ENCODE assay signal across 28 cellular contexts in the genomic region with DNA sequence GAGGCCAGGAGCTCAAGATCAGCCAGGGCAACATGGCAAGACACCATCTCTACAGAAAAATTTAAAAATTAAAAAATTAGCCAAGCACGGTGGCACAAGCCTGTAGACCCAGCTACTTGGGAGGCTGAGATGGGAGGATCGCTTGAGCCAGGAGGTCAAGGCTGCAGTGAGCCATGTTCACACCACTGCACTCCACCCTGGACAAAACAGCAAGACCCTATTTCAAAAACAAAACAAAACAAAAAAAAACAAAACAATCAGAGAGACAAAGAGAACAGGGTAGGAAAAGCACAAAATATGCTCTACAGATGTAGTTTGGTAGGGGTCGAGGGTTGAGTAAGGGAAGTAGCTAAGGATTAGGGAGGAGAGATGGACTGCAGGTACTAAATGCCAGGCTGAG. TPM values are rescaled to one million over a fixed set of nuclear protein-coding genes. Genes with fewer than 3 reads are reported as not detected.
DNase-seq lines count a peak whose midpoint lies in the region; ATAC-seq and TF ChIP-seq lines count a peak whose summit lies in the region.
"Had no signal": no experiment of that assay in that cellular context is flagged by ENCODE, and none has a peak within 500 bp of the region (broad histone marks: within the 10 kb centered on the region; RNA-seq: fewer than 3 reads in every experiment).

No MANE protein-coding gene starts in this region.

- no peaks in the 10 kb centered on the region for H3K9me3 Mint-ChIP-seq in activated naive CD4-positive, alpha-beta T cell treated with anti-CD3 and anti-CD28 coated beads, Interleukin-2, amount 50 U/mL, for 24 hours
- no peaks in the 10 kb centered on the region for H3K9me3 Mint-ChIP-seq in stimulated activated memory B cell treated with anti-CD40 and anti-IgM and Interleukin-4, amounts not matched to agents 10 μg/mL and 1 μg/mL and 100 μg/mL, for 72 hours
- H3K9me3 Mint-ChIP-seq: activated naive CD4-positive, alpha-beta T cell treated with anti-CD3 and anti-CD28 coated beads for 36 hours had no signal

- peak overlapping the region; percentile 76 for H3K27ac Mint-ChIP-seq in activated naive CD4-positive, alpha-beta T cell treated with anti-CD3 and anti-CD28 coated beads, Interleukin-2, amount 50 U/mL, for 24 hours
- peak overlapping the region; percentile 24 for H3K27ac Mint-ChIP-seq in stimulated activated memory B cell treated with anti-CD40 and anti-IgM and Interleukin-4, amounts not matched to agents 10 μg/mL and 1 μg/mL and 100 μg/mL, for 72 hours
- H3K27ac Mint-ChIP-seq: activated naive CD4-positive, alpha-beta T cell treated with anti-CD3 and anti-CD28 coated beads for 36 hours had no signal

- DNase-seq in activated naive CD4-positive, alpha-beta T cell treated with Interleukin-2 at 50 U/mL for 16 hours: no peak
- DNase-seq in SK-N-MC (ENCODE audit: low read depth, low spot score) (no peak), lower lobe of right lung (peak; percentile 0), NCI-H146 (lab: John Stamatoyannopoulos, UW) (no peak)
- DNase-seq in stimulated activated naive CD4-positive, alpha-beta T cell treated with Interleukin-2 at 50 U/mL for 16 hours (lab: John Stamatoyannopoulos, UW): no peak
- DNase-seq: ACHN; activated CD4-positive, CD25-positive, alpha-beta regulatory T cell; activated naive CD4-positive, alpha-beta T cell treated with anti-CD3 and anti-CD28 coated beads for 36 hours; activated T-cell treated with anti-CD3 and anti-CD28 coated beads, Interleukin-2, amount 50 U/mL, for 48 hours; Calu3; DND-41; effector CD4-positive, alpha-beta T cell; islet precursor cell; NCI-H1092 treated with DMSO at 0.1 percent for 48 hours; NCI-H1930; NCI-H526 had no signal

- H3K9ac ChIP-seq in SK-N-MC (ENCODE audit: insufficient read length): no peak overlapping the region
- H3K9ac ChIP-seq: BLaER1 had no signal

- peaks cover 12% of the 10 kb centered on the region for H3K4me1 Mint-ChIP-seq in activated naive CD4-positive, alpha-beta T cell treated with anti-CD3 and anti-CD28 coated beads, Interleukin-2, amount 50 U/mL, for 24 hours
- H3K4me1 Mint-ChIP-seq in stimulated activated memory B cell treated with anti-CD40 and anti-IgM and Interleukin-4, amounts not matched to agents 10 μg/mL and 1 μg/mL and 100 μg/mL, for 72 hours: peaks cover 15% of the 10 kb centered on the region

- H3K27me3 ChIP-seq in lower lobe of right lung (ENCODE audit: low read depth): no peaks in the 10 kb centered on the region
- H3K27me3 ChIP-seq: BLaER1, tibial nerve had no signal

- no peaks in the 10 kb centered on the region for H3K9me3 ChIP-seq in SK-N-MC (ENCODE audit: low read depth, low read length)
- H3K9me3 ChIP-seq in lower lobe of right lung: no peaks in the 10 kb centered on the region
- H3K9me3 ChIP-seq: BLaER1, HAP-1, tibial nerve had no signal

- H3K27me3 Mint-ChIP-seq in activated naive CD4-positive, alpha-beta T cell treated with anti-CD3 and anti-CD28 coated beads, Interleukin-2, amount 50 U/mL, for 24 hours: no peaks in the 10 kb centered on the region
- no peaks in the 10 kb centered on the region for H3K27me3 Mint-ChIP-seq in stimulated activated memory B cell treated with anti-CD40 and anti-IgM and Interleukin-4, amounts not matched to agents 10 μg/mL and 1 μg/mL and 100 μg/mL, for 72 hours

- intact Hi-C loops in lower lobe of right lung (cut with DNase I): no loop called here

- H3K4me3 Mint-ChIP-seq in activated naive CD4-positive, alpha-beta T cell treated with anti-CD3 and anti-CD28 coated beads, Interleukin-2, amount 50 U/mL, for 24 hours: no peak overlapping the region
- no peak overlapping the region for H3K4me3 Mint-ChIP-seq in stimulated activated memory B cell treated with anti-CD40 and anti-IgM and Interleukin-4, amounts not matched to agents 10 μg/mL and 1 μg/mL and 100 μg/mL, for 72 hours
- H3K4me3 Mint-ChIP-seq: activated naive CD4-positive, alpha-beta T cell treated with anti-CD3 and anti-CD28 coated beads for 36 hours had no signal

- H3K27ac ChIP-seq in SK-N-MC (0 out of 2 replicates have a peak overlapping the region, but pooled peaks have one; percentile 30), lower lobe of right lung (no peak overlapping the region)
- H3K27ac ChIP-seq: BLaER1, epithelial cell of prostate, tibial nerve had no signal

- H3K4me3 ChIP-seq in SK-N-MC (no peak overlapping the region), lower lobe of right lung (no peak overlapping the region)
- H3K4me3 ChIP-seq: BLaER1, HAP-1, tibial nerve had no signal

- no peak for TF ChIP-seq CTCF in lower lobe of right lung (IDR thresholded peaks at IDR 0.05)

- ATAC-seq in lower lobe of right lung (no peak), HG03457 (IDR thresholded peaks at IDR 0.05; ENCODE audit: unreplicated experiment) (no peak)
- no peak for ATAC-seq in stimulated activated memory B cell treated with anti-CD40 and anti-IgM and Interleukin-4, amounts not matched to agents 10 μg/mL and 1 μg/mL and 100 μg/mL, for 72 hours
- ATAC-seq: Panc1 had no signal

- peaks cover 2% of the 10 kb centered on the region for H3K36me3 Mint-ChIP-seq in activated naive CD4-positive, alpha-beta T cell treated with anti-CD3 and anti-CD28 coated beads, Interleukin-2, amount 50 U/mL, for 24 hours
- peaks cover 10% of the 10 kb centered on the region for H3K36me3 Mint-ChIP-seq in stimulated activated memory B cell treated with anti-CD40 and anti-IgM and Interleukin-4, amounts not matched to agents 10 μg/mL and 1 μg/mL and 100 μg/mL, for 72 hours

- peaks cover 3% of the 10 kb centered on the region for H3K4me1 ChIP-seq in lower lobe of right lung
- H3K4me1 ChIP-seq: HAP-1 had no signal

- peaks cover 5% of the 10 kb centered on the region; the same call in 1 of the 2 replicates for H3K36me3 ChIP-seq in SK-N-MC (ENCODE audit: insufficient read depth, low read length)
- no peaks in the 10 kb centered on the region for H3K36me3 ChIP-seq in lower lobe of right lung
- H3K36me3 ChIP-seq: HAP-1 had no signal

RNA-seq across cellular contexts. Expression of a gene that starts 3.4 kb away (rescaled TPM):
- total RNA-seq in lower lobe of right lung: 6.1 TPM

RNA-seq across cellular contexts. Expression of a gene that starts 23.6 kb away (rescaled TPM):
- total RNA-seq in lower lobe of right lung: 4.3 TPM
- total RNA-seq: activated CD8-positive, alpha-beta memory T cell treated with anti-CD3 and anti-CD28 coated beads for 36 hours; activated naive CD4-positive, alpha-beta T cell treated with anti-CD3 and anti-CD28 coated beads for 36 hours; Calu3; liver; mucosa of gallbladder; skeletal muscle tissue; tibial nerve had no signal

RNA-seq across cellular contexts. Expression of a gene that starts 27.1 kb away (rescaled TPM):
- total RNA-seq in lower lobe of right lung: 56.1 TPM
